ENCODE assay signal across 13 cellular contexts in genomic region chr16:6558133-6558532, GRCh38.
"Had no signal": no experiment of that assay in that cellular context is flagged by ENCODE, and none has a peak within 500 bp of the region (broad histone marks: within the 10 kb centered on the region; RNA-seq: fewer than 3 reads in every experiment).

No MANE protein-coding gene starts in this region.

- H3K27ac ChIP-seq: body of pancreas, testis had no signal

- H3K9me3 ChIP-seq: body of pancreas, testis had no signal

- ATAC-seq: activated T-helper 17 cell treated with anti-CD3 and anti-CD28 coated beads, Interleukin-2, amount 50 U/mL, for 72 hours; body of pancreas; esophagus mucosa; left lobe of liver; stimulated activated naive CD8-positive, alpha-beta T cell treated with anti-CD3 and anti-CD28 coated beads, Interleukin-15, amount 100 ng/mL, for 72 hours; T-helper 17 cell; WTC11 had no signal

- H3K27me3 ChIP-seq: body of pancreas, testis had no signal

- DNase-seq: activated CD4-positive, alpha-beta T cell treated with anti-CD3 and anti-CD28 coated beads, Interleukin-2, amount 10 ng/mL, durations not matched to agents 24 days and 14 days; activated CD8-positive, alpha-beta memory T cell treated with anti-CD3 and anti-CD28 coated beads for 24 hours; body of pancreas; hypothalamus; stimulated activated CD4-positive, alpha-beta T cell treated with anti-CD3 and anti-CD28 coated beads, Interleukin-15, amount 100 ng/mL, for 24 hours; stimulated activated CD4-positive, alpha-beta T cell treated with anti-CD3 and anti-CD28 coated beads, Interleukin-4, amount 100 ng/mL, for 24 hours; stimulated activated naive CD8-positive, alpha-beta T cell treated with anti-CD3 and anti-CD28 coated beads, Interleukin-15, amount 100 ng/mL, for 72 hours; T-helper 17 cell; testis had no signal

- H3K4me3 ChIP-seq: body of pancreas, testis had no signal

- H3K4me1 ChIP-seq: body of pancreas, testis had no signal
